In genomic region chr6:36698871-36699271, GRCh38 we compare ENCODE assay signal across 17 cellular contexts. TPM values are rescaled to one million over a fixed set of nuclear protein-coding genes. Genes with fewer than 3 reads are reported as not detected.
"Had no signal": no experiment of that assay in that cellular context is flagged by ENCODE, and none has a peak within 500 bp of the region (broad histone marks: within the 10 kb centered on the region; RNA-seq: fewer than 3 reads in every experiment).

No MANE protein-coding gene starts in this region.

- H3K4me1 ChIP-seq: colonic mucosa, gastroesophageal sphincter had no signal

- H3K27ac Mint-ChIP-seq: activated naive CD4-positive, alpha-beta T cell treated with anti-CD3 and anti-CD28 coated beads for 36 hours; activated naive CD8-positive, alpha-beta T cell treated with anti-CD3 and anti-CD28 coated beads, Interleukin-2, amount 50 U/mL, for 24 hours had no signal

- H3K36me3 ChIP-seq: colonic mucosa, gastroesophageal sphincter, heart left ventricle, pancreas had no signal

- H3K27ac ChIP-seq: colonic mucosa, gastroesophageal sphincter, heart left ventricle, pancreas had no signal

- H3K9me3 ChIP-seq: colonic mucosa, gastroesophageal sphincter, heart left ventricle, pancreas had no signal

- H3K4me3 ChIP-seq: colonic mucosa, gastroesophageal sphincter, pancreas had no signal

- H3K9me3 Mint-ChIP-seq: activated naive CD4-positive, alpha-beta T cell treated with anti-CD3 and anti-CD28 coated beads for 36 hours; activated naive CD8-positive, alpha-beta T cell treated with anti-CD3 and anti-CD28 coated beads, Interleukin-2, amount 50 U/mL, for 24 hours; central memory CD8-positive, alpha-beta T cell had no signal

- H3K4me3 Mint-ChIP-seq: activated naive CD4-positive, alpha-beta T cell treated with anti-CD3 and anti-CD28 coated beads for 36 hours; activated naive CD8-positive, alpha-beta T cell treated with anti-CD3 and anti-CD28 coated beads, Interleukin-2, amount 50 U/mL, for 24 hours; central memory CD8-positive, alpha-beta T cell had no signal

- DNase-seq: activated CD4-positive, alpha-beta T cell treated with anti-CD3 and anti-CD28 coated beads, Interleukin-2, amount 50 U/mL, for 48 hours; activated naive CD4-positive, alpha-beta T cell treated with anti-CD3 and anti-CD28 coated beads for 36 hours; activated naive CD8-positive, alpha-beta T cell treated with anti-CD3 and anti-CD28 coated beads, Interleukin-2, amount 50 U/mL, for 24 hours; anterior cingulate cortex; colonic mucosa; heart left ventricle; left ventricle myocardium superior; stimulated activated CD4-positive, alpha-beta T cell treated with anti-CD3 and anti-CD28 coated beads, Interleukin-4, amount 100 ng/mL, for 4 hours; stimulated activated naive CD4-positive, alpha-beta T cell had no signal

- ATAC-seq: activated CD4-positive, CD25-positive, alpha-beta regulatory T cell treated with anti-CD3 and anti-CD28 coated beads, Interleukin-2, amount 50 U/mL, for 24 hours; activated naive CD8-positive, alpha-beta T cell treated with anti-CD3 and anti-CD28 coated beads, Interleukin-2, amount 50 U/mL, for 24 hours; esophagus mucosa; gastroesophageal sphincter; heart left ventricle; left ventricle myocardium superior; pancreas; sciatic nerve had no signal

- H3K27me3 Mint-ChIP-seq: activated naive CD8-positive, alpha-beta T cell treated with anti-CD3 and anti-CD28 coated beads, Interleukin-2, amount 50 U/mL, for 24 hours had no signal

- H3K27me3 ChIP-seq: colonic mucosa, gastroesophageal sphincter, heart left ventricle, pancreas had no signal

RNA-seq across cellular contexts. Expression of gene RAB44, which starts 1.2 kb away (rescaled TPM):
- total RNA-seq: kidney epithelial cell, pulmonary artery endothelial cell had no signal
